Comparison of ENCODE assay signal across 9 cellular contexts in the genomic region with DNA sequence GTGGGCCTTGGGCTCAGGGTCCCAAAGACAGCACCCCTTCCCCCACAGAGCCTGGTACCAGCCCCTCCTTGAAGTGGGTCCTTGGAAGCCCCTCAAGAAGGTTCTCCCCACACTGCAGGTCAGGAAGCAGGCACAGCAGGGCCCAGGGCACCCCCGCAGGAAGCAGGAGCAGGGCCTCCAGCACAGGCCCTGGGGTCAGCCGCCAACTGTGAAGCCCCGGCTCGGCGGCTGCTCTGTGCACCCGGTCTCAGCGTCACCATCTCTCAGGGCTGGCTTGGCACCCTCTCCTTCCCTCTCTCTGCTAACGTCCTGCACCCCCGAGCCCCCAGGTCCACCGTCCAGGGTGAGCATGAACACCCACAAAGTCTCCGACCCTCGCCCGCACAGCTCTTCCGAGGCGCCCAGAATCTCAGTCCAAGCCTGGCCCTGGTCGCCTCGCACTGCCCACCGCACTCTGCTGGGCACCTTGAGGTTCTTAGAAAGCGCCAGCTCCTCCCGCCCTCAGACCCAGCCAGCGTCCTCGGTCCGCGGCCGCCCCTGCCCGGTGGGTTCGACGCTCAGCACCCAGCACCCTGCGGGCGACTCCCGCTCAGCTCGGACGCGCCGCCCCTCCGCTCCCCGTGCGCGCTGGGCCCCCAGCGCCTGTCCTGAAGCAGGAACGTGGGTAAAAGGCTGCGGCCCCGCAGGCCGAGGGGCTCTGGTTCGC. TPM values are rescaled to one million over a fixed set of nuclear protein-coding genes. Genes with fewer than 3 reads are reported as not detected.
A peak's percentile ranks its signal among the peaks of the same experiment; 100 is the strongest.
DNase-seq lines count a peak whose midpoint lies in the region; ATAC-seq, FAIRE-seq and TF ChIP-seq lines count a peak whose summit lies in the region.
"Had no signal": no experiment of that assay in that cellular context is flagged by ENCODE, and none has a peak within 500 bp of the region (broad histone marks: within the 10 kb centered on the region; RNA-seq: fewer than 3 reads in every experiment).

No MANE protein-coding gene starts in this region.

- no peaks in the 10 kb centered on the region for H3K4me1 ChIP-seq in right cardiac atrium (ENCODE audit: control insufficient read depth, insufficient read depth, low read length)

- POLR2A ChIA-PET in activated CD8-positive, alpha-beta T cell treated with anti-CD3 and anti-CD28 coated beads for 36 hours (lab: Charles Lee) = interaction anchor here (0.8 to 1.8 kb wide), 7 partner anchors 8 to 118 kb away, joined by 3 to 4 read pairs (median 3); a partner anchor contains a TSS

- no peaks in the 10 kb centered on the region for H3K27me3 Mint-ChIP-seq in activated CD8-positive, alpha-beta T cell treated with anti-CD3 and anti-CD28 coated beads for 36 hours

- no peaks in the 10 kb centered on the region for H3K9me3 Mint-ChIP-seq in activated CD8-positive, alpha-beta T cell treated with anti-CD3 and anti-CD28 coated beads for 36 hours

- H3K27me3 ChIP-seq in right cardiac atrium (ENCODE audit: control insufficient read depth, insufficient read depth) = no peaks in the 10 kb centered on the region

- intact Hi-C loops in activated CD8-positive, alpha-beta T cell treated with anti-CD3 and anti-CD28 coated beads for 36 hours (cut with micrococcal nuclease) = no loop called here
- intact Hi-C loops in right cardiac atrium (cut with DNase I) = no loop called here

- TF ChIP-seq POLR2A in GM12891 (IDR thresholded peaks at IDR 0.05; ENCODE audit: low read depth, low read length) = no peak

- peak overlapping the region; percentile 81 for H3K27ac Mint-ChIP-seq in activated CD8-positive, alpha-beta T cell treated with anti-CD3 and anti-CD28 coated beads for 36 hours

- CTCF ChIA-PET in activated CD8-positive, alpha-beta T cell treated with anti-CD3 and anti-CD28 coated beads for 36 hours (lab: Charles Lee) = interaction anchor here (0.5 to 3.7 kb wide), 6 partner anchors 9 to 140 kb away, joined by 3 to 24 read pairs (median 4); no protein-coding TSS in a partner anchor

- ATAC-seq in activated CD8-positive, alpha-beta T cell treated with anti-CD3 and anti-CD28 coated beads for 36 hours = peak; percentile 6
- ATAC-seq in right cardiac atrium = peak in 1 of 2 donors; percentile 3
- no peak for ATAC-seq in GM21528 (IDR thresholded peaks at IDR 0.05; ENCODE audit: low FRiP score, unreplicated experiment)

- H3K36me3 Mint-ChIP-seq in activated CD8-positive, alpha-beta T cell treated with anti-CD3 and anti-CD28 coated beads for 36 hours (ENCODE audit: low read depth) = no peaks in the 10 kb centered on the region

- DNase-seq in GM12891 (ENCODE audit: insufficient read length, low spot score) (no peak), right cardiac atrium (peak; percentile 10 to 61 (median 38)), skeletal muscle cell (ENCODE audit: low read depth) (no peak), DMS79 (lab: John Stamatoyannopoulos, UW) (no peak), SKM-1 (lab: John Stamatoyannopoulos, UW; ENCODE audit: unreplicated experiment) (no peak), NCI-H1694 (lab: John Stamatoyannopoulos, UW) (no peak)
- DNase-seq in activated CD8-positive, alpha-beta T cell treated with anti-CD3 and anti-CD28 coated beads for 36 hours = peak; percentile 40

- no peaks in the 10 kb centered on the region for H3K9me3 ChIP-seq in right cardiac atrium (ENCODE audit: control insufficient read depth, low read length)

- peaks cover 24% of the 10 kb centered on the region for H3K4me1 Mint-ChIP-seq in activated CD8-positive, alpha-beta T cell treated with anti-CD3 and anti-CD28 coated beads for 36 hours (ENCODE audit: low read depth)

- H3K27ac ChIP-seq in right cardiac atrium (ENCODE audit: low read length) = peak overlapping the region; percentile 65

- H3K4me3 ChIP-seq in right cardiac atrium (ENCODE audit: low read length) (peak overlapping the region; percentile 41), skeletal muscle cell (ENCODE audit: low read depth, low read length) (peak overlapping the region; percentile 47)

- no peak for TF ChIP-seq CTCF in activated CD8-positive, alpha-beta T cell treated with anti-CD3 and anti-CD28 coated beads for 36 hours (IDR thresholded peaks at IDR 0.05)

- FAIRE-seq in GM12891 (lab: Jason Lieb, UNC) = peak; percentile 41
- FAIRE-seq: TTC549 had no signal

- 16% methylated on average over 45 of the region's 45 CpGs for WGBS in right cardiac atrium

- H3K4me3 Mint-ChIP-seq in activated CD8-positive, alpha-beta T cell treated with anti-CD3 and anti-CD28 coated beads for 36 hours = peak overlapping the region; percentile 77

TF ChIP-seq in GM12891, 5 proteins besides CTCF, POLR2A, EP300 and RAD21:
- TF ChIP-seq POLR2AphosphoS5 (IDR thresholded peaks at IDR 0.05; ENCODE audit: low read depth, low read length) = no peak
- TF ChIP-seq PAX5 (IDR thresholded peaks at IDR 0.05; ENCODE audit: insufficient read depth, low read length, severe bottlenecking) = no peak
- no peak for TF ChIP-seq TAF1 (IDR thresholded peaks at IDR 0.05; ENCODE audit: low read depth, low read length)

RNA-seq across cellular contexts. Expression of a gene that starts 1.4 kb away (rescaled TPM):
- 4.6 TPM for polyA plus RNA-seq in GM12891 (2012; ENCODE audit: low read depth, missing spikeins)
- 10 to 100 TPM; 33.9 to 35.0 TPM for total RNA-seq in activated CD8-positive, alpha-beta T cell treated with anti-CD3 and anti-CD28 coated beads for 36 hours
- total RNA-seq in right cardiac atrium = 10 to 100 TPM; 28.6 to 42.4 (median 35.1) TPM
- 61.8 TPM for polyA plus RNA-seq in right cardiac atrium

RNA-seq across cellular contexts. Expression of a gene that starts 22.2 kb away (rescaled TPM):
- 0.09 TPM for polyA plus RNA-seq in GM12891 (2012; ENCODE audit: low read depth, missing spikeins)
- total RNA-seq in activated CD8-positive, alpha-beta T cell treated with anti-CD3 and anti-CD28 coated beads for 36 hours = under 1 TPM in 1 of 2 experiments, not detected in 1; 0.18 TPM
- total RNA-seq in right cardiac atrium = under 1 TPM; 0.26 to 0.88 (median 0.63) TPM
- 0.36 TPM for polyA plus RNA-seq in right cardiac atrium

RNA-seq across cellular contexts. Expression of a gene that starts 25.6 kb away (rescaled TPM):
- polyA plus RNA-seq in GM12891 (2012; ENCODE audit: low read depth, missing spikeins) = 30.5 TPM
- total RNA-seq in activated CD8-positive, alpha-beta T cell treated with anti-CD3 and anti-CD28 coated beads for 36 hours = 10 to 100 TPM; 28.2 to 29.0 TPM
- under 1 TPM; 0.14 to 0.46 (median 0.20) TPM for total RNA-seq in right cardiac atrium
- polyA plus RNA-seq in right cardiac atrium = 0.20 TPM

RNA-seq across cellular contexts. Expression of a gene that starts 33.9 kb away (rescaled TPM):
- polyA plus RNA-seq in GM12891 (2012; ENCODE audit: low read depth, missing spikeins) = 7.6 TPM
- total RNA-seq in activated CD8-positive, alpha-beta T cell treated with anti-CD3 and anti-CD28 coated beads for 36 hours = 10 to 100 TPM; 17.4 to 18.0 TPM
- 10 to 100 TPM; 30.2 to 33.3 (median 30.9) TPM for total RNA-seq in right cardiac atrium
- polyA plus RNA-seq in right cardiac atrium = 30.7 TPM

RNA-seq across cellular contexts. Expression of a gene that starts 46.9 kb away (rescaled TPM):
- 0.22 TPM for polyA plus RNA-seq in GM12891 (2012; ENCODE audit: low read depth, missing spikeins)
- total RNA-seq in activated CD8-positive, alpha-beta T cell treated with anti-CD3 and anti-CD28 coated beads for 36 hours = 1 to 10 TPM; 1.5 to 3.4 TPM
- 1 to 10 TPM; 1.0 to 1.6 (median 1.3) TPM for total RNA-seq in right cardiac atrium
- polyA plus RNA-seq in right cardiac atrium = 2.5 TPM

Comparison
In these comparisons a context has a peak if more than half of its experiments do, and no peak if none do; other contexts are left out.
1. DNase-seq: peak in activated CD8-positive, alpha-beta T cell treated with anti-CD3 and anti-CD28 coated beads for 36 hours (single experiment) and right cardiac atrium (3 of 3); none in GM12891 (single experiment), skeletal muscle cell (single experiment), DMS79 (single experiment), SKM-1 (single experiment) and NCI-H1694 (single experiment).
2. RNA of a gene that starts 25.6 kb away (total RNA-seq): 28.2 to 29.0 TPM in activated CD8-positive, alpha-beta T cell treated with anti-CD3 and anti-CD28 coated beads for 36 hours; 0.14 to 0.46 TPM in right cardiac atrium; every median in the first group is over 10 times any median in the second.